Comparison of ENCODE assay signal across 1 cellular context in the genomic region with DNA sequence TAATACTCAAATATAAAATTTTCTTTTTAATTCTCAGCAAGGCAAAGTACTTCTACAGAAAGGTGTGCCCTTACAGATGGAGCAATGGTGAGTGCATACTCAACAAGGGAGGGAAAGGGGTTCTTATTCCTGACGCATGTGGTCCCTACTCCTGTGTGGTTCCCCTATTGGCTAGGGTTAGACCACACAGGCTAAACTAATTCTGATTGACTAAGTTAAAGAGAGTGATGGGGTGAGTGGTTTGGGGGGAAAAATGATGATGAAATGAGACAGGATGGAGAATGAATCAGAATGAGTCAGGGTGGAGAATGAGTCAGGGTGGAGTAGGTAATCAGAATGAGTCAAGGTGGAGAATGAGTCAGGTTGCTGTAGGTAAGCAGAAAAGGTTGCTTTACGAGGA.
TF ChIP-seq lines count a peak whose summit lies in the region.

No MANE protein-coding gene starts in this region.

TF ChIP-seq in GM12878, 131 proteins besides CTCF, POLR2A, EP300 and RAD21 (continued from another document):
- peak; percentile 78; the same call in 1 of the 2 replicates for TF ChIP-seq CBX5 (IDR thresholded peaks at IDR 0.05; ENCODE audit: low read depth)
- TF ChIP-seq, protein P1, sequence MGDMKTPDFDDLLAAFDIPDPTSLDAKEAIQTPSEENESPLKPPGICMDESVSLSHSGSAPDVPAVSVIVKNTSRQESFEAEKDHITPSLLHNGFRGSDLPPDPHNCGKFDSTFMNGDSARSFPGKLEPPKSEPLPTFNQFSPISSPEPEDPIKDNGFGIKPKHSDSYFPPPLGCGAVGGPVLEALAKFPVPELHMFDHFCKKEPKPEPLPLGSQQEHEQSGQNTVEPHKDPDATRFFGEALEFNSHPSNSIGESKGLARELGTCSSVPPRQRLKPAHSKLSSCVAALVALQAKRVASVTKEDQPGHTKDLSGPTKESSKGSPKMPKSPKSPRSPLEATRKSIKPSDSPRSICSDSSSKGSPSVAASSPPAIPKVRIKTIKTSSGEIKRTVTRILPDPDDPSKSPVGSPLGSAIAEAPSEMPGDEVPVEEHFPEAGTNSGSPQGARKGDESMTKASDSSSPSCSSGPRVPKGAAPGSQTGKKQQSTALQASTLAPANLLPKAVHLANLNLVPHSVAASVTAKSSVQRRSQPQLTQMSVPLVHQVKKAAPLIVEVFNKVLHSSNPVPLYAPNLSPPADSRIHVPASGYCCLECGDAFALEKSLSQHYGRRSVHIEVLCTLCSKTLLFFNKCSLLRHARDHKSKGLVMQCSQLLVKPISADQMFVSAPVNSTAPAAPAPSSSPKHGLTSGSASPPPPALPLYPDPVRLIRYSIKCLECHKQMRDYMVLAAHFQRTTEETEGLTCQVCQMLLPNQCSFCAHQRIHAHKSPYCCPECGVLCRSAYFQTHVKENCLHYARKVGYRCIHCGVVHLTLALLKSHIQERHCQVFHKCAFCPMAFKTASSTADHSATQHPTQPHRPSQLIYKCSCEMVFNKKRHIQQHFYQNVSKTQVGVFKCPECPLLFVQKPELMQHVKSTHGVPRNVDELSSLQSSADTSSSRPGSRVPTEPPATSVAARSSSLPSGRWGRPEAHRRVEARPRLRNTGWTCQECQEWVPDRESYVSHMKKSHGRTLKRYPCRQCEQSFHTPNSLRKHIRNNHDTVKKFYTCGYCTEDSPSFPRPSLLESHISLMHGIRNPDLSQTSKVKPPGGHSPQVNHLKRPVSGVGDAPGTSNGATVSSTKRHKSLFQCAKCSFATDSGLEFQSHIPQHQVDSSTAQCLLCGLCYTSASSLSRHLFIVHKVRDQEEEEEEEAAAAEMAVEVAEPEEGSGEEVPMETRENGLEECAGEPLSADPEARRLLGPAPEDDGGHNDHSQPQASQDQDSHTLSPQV (IDR thresholded peaks at IDR 0.05) = no peak
- TF ChIP-seq, protein P2, sequence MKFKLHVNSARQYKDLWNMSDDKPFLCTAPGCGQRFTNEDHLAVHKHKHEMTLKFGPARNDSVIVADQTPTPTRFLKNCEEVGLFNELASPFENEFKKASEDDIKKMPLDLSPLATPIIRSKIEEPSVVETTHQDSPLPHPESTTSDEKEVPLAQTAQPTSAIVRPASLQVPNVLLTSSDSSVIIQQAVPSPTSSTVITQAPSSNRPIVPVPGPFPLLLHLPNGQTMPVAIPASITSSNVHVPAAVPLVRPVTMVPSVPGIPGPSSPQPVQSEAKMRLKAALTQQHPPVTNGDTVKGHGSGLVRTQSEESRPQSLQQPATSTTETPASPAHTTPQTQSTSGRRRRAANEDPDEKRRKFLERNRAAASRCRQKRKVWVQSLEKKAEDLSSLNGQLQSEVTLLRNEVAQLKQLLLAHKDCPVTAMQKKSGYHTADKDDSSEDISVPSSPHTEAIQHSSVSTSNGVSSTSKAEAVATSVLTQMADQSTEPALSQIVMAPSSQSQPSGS (IDR thresholded peaks at IDR 0.05; ENCODE audit: low read length) = no peak
- no peak for TF ChIP-seq MTA2 (IDR thresholded peaks at IDR 0.05; ENCODE audit: low read depth)
- no peak for TF ChIP-seq NFYA (IDR thresholded peaks at IDR 0.05; ENCODE audit: borderline replicate concordance, low read depth, low read length)
- no peak for TF ChIP-seq BMI1 (IDR thresholded peaks at IDR 0.05; ENCODE audit: borderline replicate concordance)
- TF ChIP-seq JUNB (IDR thresholded peaks at IDR 0.05) = peak; percentile 49
- TF ChIP-seq SRF (IDR thresholded peaks at IDR 0.05; ENCODE audit: low read depth in 2 of 2, low read length in 2 of 2) = no peak
- no peak for TF ChIP-seq SP1 (IDR thresholded peaks at IDR 0.05; ENCODE audit: low read depth, low read length)
TF ChIP-seq in GM12878: peak in this region for 2.
